Comparison of ENCODE assay signal across 2 cellular contexts in the genomic region with DNA sequence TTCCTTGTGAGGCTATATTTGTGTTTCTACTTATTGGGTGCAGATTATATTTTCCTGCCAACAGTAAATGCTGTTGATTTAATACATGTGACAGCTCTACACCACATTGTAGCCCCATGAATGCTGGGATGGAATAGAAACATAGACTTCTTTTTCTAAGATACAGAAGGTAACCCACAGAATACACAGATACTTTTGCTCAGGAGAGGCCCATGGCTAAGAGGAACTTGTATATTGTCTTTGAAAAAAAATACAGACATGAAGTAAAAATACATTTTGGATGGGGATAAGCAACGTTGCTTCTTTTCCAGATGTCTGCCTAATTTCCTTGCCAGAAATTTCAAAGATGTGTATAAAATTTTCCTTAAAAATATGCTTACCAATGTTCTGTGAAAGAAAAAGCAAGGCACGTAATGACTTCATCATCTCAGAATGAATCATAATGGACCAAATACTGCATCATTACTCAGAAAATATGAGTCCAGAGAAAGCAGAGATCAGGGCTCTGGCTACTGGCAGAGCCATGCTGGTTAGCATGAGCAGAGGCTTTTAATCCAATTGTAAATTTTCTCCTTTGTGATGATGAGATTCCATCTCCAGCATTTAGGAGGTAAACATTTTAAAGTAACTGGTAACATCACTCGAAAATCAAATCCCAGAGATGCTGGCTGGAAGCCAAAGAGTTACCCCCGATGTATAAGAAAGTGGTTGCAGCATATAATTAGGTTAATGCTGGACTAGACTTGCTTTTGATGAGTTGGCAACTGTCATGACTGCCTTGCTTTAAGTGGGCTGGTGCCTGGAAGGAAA.
TF ChIP-seq lines count a peak whose summit lies in the region.

No MANE protein-coding gene starts in this region.

TF ChIP-seq in GM23338, 12 proteins besides CTCF, POLR2A, EP300 and RAD21 (continues in another document):
- no peak for TF ChIP-seq STAT1 (IDR thresholded peaks at IDR 0.05; ENCODE audit: unreplicated experiment)
- TF ChIP-seq EZH2 (IDR thresholded peaks at IDR 0.05; ENCODE audit: low read depth, unreplicated experiment) = no peak
- TF ChIP-seq, protein P1, sequence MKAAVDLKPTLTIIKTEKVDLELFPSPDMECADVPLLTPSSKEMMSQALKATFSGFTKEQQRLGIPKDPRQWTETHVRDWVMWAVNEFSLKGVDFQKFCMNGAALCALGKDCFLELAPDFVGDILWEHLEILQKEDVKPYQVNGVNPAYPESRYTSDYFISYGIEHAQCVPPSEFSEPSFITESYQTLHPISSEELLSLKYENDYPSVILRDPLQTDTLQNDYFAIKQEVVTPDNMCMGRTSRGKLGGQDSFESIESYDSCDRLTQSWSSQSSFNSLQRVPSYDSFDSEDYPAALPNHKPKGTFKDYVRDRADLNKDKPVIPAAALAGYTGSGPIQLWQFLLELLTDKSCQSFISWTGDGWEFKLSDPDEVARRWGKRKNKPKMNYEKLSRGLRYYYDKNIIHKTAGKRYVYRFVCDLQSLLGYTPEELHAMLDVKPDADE (IDR thresholded peaks at IDR 0.05) = no peak
- TF ChIP-seq NANOG (IDR thresholded peaks at IDR 0.05; ENCODE audit: borderline replicate concordance) = no peak
- TF ChIP-seq EZH2phosphoT487 (IDR thresholded peaks at IDR 0.05; ENCODE audit: unreplicated experiment) = no peak
- no peak for TF ChIP-seq ZNF114 (CRISPR knock-in tag; IDR thresholded peaks at IDR 0.05)
- no peak for TF ChIP-seq JUNB (IDR thresholded peaks at IDR 0.05; ENCODE audit: unreplicated experiment)
- TF ChIP-seq ZNF331 (CRISPR knock-in tag; IDR thresholded peaks at IDR 0.05; ENCODE audit: low read depth) = no peak
- TF ChIP-seq CREB1 (CRISPR knock-in tag; IDR thresholded peaks at IDR 0.05; ENCODE audit: low read depth) = no peak
- TF ChIP-seq, protein P2, sequence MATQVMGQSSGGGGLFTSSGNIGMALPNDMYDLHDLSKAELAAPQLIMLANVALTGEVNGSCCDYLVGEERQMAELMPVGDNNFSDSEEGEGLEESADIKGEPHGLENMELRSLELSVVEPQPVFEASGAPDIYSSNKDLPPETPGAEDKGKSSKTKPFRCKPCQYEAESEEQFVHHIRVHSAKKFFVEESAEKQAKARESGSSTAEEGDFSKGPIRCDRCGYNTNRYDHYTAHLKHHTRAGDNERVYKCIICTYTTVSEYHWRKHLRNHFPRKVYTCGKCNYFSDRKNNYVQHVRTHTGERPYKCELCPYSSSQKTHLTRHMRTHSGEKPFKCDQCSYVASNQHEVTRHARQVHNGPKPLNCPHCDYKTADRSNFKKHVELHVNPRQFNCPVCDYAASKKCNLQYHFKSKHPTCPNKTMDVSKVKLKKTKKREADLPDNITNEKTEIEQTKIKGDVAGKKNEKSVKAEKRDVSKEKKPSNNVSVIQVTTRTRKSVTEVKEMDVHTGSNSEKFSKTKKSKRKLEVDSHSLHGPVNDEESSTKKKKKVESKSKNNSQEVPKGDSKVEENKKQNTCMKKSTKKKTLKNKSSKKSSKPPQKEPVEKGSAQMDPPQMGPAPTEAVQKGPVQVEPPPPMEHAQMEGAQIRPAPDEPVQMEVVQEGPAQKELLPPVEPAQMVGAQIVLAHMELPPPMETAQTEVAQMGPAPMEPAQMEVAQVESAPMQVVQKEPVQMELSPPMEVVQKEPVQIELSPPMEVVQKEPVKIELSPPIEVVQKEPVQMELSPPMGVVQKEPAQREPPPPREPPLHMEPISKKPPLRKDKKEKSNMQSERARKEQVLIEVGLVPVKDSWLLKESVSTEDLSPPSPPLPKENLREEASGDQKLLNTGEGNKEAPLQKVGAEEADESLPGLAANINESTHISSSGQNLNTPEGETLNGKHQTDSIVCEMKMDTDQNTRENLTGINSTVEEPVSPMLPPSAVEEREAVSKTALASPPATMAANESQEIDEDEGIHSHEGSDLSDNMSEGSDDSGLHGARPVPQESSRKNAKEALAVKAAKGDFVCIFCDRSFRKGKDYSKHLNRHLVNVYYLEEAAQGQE (IDR thresholded peaks at IDR 0.05; ENCODE audit: unreplicated experiment) = no peak

TF ChIP-seq in H1, 55 proteins besides CTCF, POLR2A, EP300 and RAD21:
- TF ChIP-seq, protein P3, sequence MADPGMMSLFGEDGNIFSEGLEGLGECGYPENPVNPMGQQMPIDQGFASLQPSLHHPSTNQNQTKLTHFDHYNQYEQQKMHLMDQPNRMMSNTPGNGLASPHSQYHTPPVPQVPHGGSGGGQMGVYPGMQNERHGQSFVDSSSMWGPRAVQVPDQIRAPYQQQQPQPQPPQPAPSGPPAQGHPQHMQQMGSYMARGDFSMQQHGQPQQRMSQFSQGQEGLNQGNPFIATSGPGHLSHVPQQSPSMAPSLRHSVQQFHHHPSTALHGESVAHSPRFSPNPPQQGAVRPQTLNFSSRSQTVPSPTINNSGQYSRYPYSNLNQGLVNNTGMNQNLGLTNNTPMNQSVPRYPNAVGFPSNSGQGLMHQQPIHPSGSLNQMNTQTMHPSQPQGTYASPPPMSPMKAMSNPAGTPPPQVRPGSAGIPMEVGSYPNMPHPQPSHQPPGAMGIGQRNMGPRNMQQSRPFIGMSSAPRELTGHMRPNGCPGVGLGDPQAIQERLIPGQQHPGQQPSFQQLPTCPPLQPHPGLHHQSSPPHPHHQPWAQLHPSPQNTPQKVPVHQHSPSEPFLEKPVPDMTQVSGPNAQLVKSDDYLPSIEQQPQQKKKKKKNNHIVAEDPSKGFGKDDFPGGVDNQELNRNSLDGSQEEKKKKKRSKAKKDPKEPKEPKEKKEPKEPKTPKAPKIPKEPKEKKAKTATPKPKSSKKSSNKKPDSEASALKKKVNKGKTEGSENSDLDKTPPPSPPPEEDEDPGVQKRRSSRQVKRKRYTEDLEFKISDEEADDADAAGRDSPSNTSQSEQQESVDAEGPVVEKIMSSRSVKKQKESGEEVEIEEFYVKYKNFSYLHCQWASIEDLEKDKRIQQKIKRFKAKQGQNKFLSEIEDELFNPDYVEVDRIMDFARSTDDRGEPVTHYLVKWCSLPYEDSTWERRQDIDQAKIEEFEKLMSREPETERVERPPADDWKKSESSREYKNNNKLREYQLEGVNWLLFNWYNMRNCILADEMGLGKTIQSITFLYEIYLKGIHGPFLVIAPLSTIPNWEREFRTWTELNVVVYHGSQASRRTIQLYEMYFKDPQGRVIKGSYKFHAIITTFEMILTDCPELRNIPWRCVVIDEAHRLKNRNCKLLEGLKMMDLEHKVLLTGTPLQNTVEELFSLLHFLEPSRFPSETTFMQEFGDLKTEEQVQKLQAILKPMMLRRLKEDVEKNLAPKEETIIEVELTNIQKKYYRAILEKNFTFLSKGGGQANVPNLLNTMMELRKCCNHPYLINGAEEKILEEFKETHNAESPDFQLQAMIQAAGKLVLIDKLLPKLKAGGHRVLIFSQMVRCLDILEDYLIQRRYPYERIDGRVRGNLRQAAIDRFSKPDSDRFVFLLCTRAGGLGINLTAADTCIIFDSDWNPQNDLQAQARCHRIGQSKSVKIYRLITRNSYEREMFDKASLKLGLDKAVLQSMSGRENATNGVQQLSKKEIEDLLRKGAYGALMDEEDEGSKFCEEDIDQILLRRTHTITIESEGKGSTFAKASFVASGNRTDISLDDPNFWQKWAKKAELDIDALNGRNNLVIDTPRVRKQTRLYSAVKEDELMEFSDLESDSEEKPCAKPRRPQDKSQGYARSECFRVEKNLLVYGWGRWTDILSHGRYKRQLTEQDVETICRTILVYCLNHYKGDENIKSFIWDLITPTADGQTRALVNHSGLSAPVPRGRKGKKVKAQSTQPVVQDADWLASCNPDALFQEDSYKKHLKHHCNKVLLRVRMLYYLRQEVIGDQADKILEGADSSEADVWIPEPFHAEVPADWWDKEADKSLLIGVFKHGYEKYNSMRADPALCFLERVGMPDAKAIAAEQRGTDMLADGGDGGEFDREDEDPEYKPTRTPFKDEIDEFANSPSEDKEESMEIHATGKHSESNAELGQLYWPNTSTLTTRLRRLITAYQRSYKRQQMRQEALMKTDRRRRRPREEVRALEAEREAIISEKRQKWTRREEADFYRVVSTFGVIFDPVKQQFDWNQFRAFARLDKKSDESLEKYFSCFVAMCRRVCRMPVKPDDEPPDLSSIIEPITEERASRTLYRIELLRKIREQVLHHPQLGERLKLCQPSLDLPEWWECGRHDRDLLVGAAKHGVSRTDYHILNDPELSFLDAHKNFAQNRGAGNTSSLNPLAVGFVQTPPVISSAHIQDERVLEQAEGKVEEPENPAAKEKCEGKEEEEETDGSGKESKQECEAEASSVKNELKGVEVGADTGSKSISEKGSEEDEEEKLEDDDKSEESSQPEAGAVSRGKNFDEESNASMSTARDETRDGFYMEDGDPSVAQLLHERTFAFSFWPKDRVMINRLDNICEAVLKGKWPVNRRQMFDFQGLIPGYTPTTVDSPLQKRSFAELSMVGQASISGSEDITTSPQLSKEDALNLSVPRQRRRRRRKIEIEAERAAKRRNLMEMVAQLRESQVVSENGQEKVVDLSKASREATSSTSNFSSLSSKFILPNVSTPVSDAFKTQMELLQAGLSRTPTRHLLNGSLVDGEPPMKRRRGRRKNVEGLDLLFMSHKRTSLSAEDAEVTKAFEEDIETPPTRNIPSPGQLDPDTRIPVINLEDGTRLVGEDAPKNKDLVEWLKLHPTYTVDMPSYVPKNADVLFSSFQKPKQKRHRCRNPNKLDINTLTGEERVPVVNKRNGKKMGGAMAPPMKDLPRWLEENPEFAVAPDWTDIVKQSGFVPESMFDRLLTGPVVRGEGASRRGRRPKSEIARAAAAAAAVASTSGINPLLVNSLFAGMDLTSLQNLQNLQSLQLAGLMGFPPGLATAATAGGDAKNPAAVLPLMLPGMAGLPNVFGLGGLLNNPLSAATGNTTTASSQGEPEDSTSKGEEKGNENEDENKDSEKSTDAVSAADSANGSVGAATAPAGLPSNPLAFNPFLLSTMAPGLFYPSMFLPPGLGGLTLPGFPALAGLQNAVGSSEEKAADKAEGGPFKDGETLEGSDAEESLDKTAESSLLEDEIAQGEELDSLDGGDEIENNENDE (IDR thresholded peaks at IDR 0.05; ENCODE audit: insufficient replicate concordance, low read length) = no peak
- TF ChIP-seq TEAD4 (IDR thresholded peaks at IDR 0.05; ENCODE audit: low read depth, low read length) = no peak
- no peak for TF ChIP-seq TBP (IDR thresholded peaks at IDR 0.05; ENCODE audit: low read depth, low read length)
- no peak for TF ChIP-seq SUZ12 (IDR thresholded peaks at IDR 0.05; ENCODE audit: low read length)
- TF ChIP-seq POLR2AphosphoS5 (IDR thresholded peaks at IDR 0.05; ENCODE audit: low read depth, low read length) = no peak
- TF ChIP-seq EGR1 (IDR thresholded peaks at IDR 0.05; ENCODE audit: borderline replicate concordance, low read depth, low read length) = no peak
- no peak for TF ChIP-seq HDAC2 (IDR thresholded peaks at IDR 0.05; ENCODE audit: borderline replicate concordance in 1 of 2, low read depth in 2 of 2, low read length in 2 of 2)
- TF ChIP-seq, protein P4, sequence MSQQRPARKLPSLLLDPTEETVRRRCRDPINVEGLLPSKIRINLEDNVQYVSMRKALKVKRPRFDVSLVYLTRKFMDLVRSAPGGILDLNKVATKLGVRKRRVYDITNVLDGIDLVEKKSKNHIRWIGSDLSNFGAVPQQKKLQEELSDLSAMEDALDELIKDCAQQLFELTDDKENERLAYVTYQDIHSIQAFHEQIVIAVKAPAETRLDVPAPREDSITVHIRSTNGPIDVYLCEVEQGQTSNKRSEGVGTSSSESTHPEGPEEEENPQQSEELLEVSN (IDR thresholded peaks at IDR 0.05) = no peak
- no peak for TF ChIP-seq RNF2 (IDR thresholded peaks at IDR 0.05; ENCODE audit: borderline replicate concordance, low read depth, low read length, missing control alignments, poor library complexity, severe bottlenecking)
- no peak for TF ChIP-seq KDM4A (IDR thresholded peaks at IDR 0.05; ENCODE audit: low read depth, low read length, severe bottlenecking)
- no peak for TF ChIP-seq CHD1 (IDR thresholded peaks at IDR 0.05; ENCODE audit: low read depth, low read length)
- TF ChIP-seq CTBP2 (IDR thresholded peaks at IDR 0.05; ENCODE audit: borderline replicate concordance, insufficient read depth, insufficient read length, low read length) = no peak
- no peak for TF ChIP-seq CREB1 (IDR thresholded peaks at IDR 0.05)
- TF ChIP-seq, protein P5, sequence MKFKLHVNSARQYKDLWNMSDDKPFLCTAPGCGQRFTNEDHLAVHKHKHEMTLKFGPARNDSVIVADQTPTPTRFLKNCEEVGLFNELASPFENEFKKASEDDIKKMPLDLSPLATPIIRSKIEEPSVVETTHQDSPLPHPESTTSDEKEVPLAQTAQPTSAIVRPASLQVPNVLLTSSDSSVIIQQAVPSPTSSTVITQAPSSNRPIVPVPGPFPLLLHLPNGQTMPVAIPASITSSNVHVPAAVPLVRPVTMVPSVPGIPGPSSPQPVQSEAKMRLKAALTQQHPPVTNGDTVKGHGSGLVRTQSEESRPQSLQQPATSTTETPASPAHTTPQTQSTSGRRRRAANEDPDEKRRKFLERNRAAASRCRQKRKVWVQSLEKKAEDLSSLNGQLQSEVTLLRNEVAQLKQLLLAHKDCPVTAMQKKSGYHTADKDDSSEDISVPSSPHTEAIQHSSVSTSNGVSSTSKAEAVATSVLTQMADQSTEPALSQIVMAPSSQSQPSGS (IDR thresholded peaks at IDR 0.05; ENCODE audit: low read length) = no peak
- TF ChIP-seq BACH1 (IDR thresholded peaks at IDR 0.05; ENCODE audit: low read length) = no peak
- TF ChIP-seq SIX5 (IDR thresholded peaks at IDR 0.05; ENCODE audit: low read depth, low read length) = no peak
- no peak for TF ChIP-seq GTF2F1 (IDR thresholded peaks at IDR 0.05; ENCODE audit: borderline replicate concordance, low read depth, low read length)
- TF ChIP-seq SP1 (IDR thresholded peaks at IDR 0.05; ENCODE audit: low read depth, low read length) = no peak
